23 cellular contexts compared by ENCODE assay signal in the genomic region with DNA sequence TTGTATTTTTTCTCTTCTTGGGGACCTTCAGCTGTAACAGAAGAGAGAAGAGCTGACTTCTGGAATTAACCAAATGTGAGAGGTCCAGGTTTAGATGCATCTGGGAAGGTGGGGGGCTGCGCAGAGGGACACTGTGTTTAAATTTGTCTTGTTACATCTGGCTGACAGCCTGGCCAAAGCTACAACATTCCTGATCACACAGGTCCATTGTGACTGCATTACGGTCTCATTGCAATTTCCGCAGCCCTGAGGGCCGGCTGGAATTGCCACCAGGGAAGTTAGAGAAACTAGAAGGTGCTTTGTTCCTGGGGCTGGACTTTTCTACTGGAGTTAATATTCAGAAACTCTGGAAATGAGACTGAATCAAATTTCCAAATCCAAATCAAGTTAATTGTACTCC. TPM values are rescaled to one million over a fixed set of nuclear protein-coding genes. Genes with fewer than 3 reads are reported as not detected.
"Had no signal": no experiment of that assay in that cellular context is flagged by ENCODE, and none has a peak within 500 bp of the region (broad histone marks: within the 10 kb centered on the region; RNA-seq: fewer than 3 reads in every experiment).

No MANE protein-coding gene starts in this region.

- H3K36me3 ChIP-seq: MG63, SJCRH30 had no signal

- H3K9me3 ChIP-seq: MG63 had no signal

- H3K27me3 ChIP-seq: MG63 had no signal

- DNase-seq: IMR-90, Karpas-422, KG1, MG63, NCI-H1092, NCI-H1105 treated with DMSO at 0.1 percent for 48 hours, NCI-H1417 treated with DMSO at 0.1 percent for 48 hours, NCI-H146, NCI-H1694 treated with DMSO at 0.1 percent for 48 hours, NCI-H1930, NCI-H2081, NCI-H2107, NCI-H2227 treated with DMSO at 0.1 percent for 48 hours, NCI-H524 treated with DMSO at 0.1 percent for 48 hours, NCI-H69, NCI-H774, PC-3, SHP77 treated with DMSO at 0.1 percent for 48 hours, SJCRH30 had no signal

- H3K4me3 ChIP-seq: MG63, SJCRH30, SK-N-MC had no signal

- H3K27ac ChIP-seq: SJCRH30, SK-N-MC had no signal

RNA-seq across cellular contexts. Expression of gene LRRC75A, which starts 37.9 kb away (rescaled TPM):
- total RNA-seq: HepG2, HT1080, OCI-LY7 had no signal

RNA-seq across cellular contexts. Expression of gene ZNF287, which starts 39.1 kb away (rescaled TPM):
- total RNA-seq: HepG2 had no signal
